ENCODE assay signal across 1 cellular context in the genomic region with DNA sequence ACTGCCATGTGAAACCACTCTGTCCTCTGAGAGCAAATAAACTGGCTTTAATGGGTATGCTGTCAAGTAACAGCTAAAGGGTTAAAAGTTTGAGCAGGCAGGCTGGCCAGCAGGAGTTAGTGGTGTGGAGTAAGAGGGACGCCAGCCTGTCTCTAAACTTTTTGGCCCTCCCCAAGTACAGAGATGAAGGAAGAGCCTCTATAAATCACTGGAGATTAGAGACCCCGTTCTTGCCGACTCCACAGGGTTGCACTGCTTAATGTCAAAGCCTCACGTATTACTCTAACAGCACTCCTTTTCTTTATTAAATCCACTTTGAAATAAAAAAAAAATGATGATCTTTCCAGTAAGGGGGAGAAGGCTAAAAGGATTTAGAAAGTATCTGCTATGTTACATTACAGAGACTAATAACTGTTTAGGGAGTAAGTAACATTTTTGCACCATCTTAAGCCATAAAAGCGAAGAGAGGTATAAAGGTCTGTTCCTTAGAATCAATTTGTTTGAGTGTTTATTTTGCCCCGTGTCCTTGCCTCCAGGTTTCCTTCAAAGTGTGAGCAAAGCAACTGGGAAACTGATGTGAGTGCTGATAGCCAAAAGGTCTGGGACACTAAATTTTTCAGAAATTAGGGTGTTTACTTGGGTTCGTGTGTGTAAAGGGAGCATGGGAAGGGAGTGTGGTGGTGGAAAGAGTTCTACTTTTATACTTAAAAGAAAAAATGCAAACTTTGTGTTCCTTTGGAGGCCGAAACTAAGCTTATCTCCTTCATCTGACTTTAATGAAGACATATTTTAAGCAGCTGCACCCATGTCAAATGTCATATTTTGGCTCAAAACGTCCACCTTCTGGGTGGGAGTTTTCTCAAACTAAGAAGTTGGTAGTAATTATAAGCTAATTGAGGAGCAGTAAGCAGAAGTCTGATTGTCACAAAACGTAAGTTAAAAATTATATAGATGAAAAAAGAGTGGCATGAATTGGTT.
TF ChIP-seq lines count a peak whose summit lies in the region.

No MANE protein-coding gene starts in this region.

TF ChIP-seq in A549, 52 proteins besides CTCF, POLR2A, EP300 and RAD21:
- TF ChIP-seq EHMT2 (IDR thresholded peaks at IDR 0.05; ENCODE audit: low read depth) (no peak), ATOH8 (CRISPR knock-in tag; IDR thresholded peaks at IDR 0.05; ENCODE audit: low read depth) (no peak), FOSL2 (IDR thresholded peaks at IDR 0.05) (no peak), FOSL2 (CRISPR knock-in tag; IDR thresholded peaks at IDR 0.05) (no peak), TFCP2L1 (CRISPR knock-in tag; IDR thresholded peaks at IDR 0.05) (no peak), SREBF2 (IDR thresholded peaks at IDR 0.05) (no peak), ZC3H11A (IDR thresholded peaks at IDR 0.05) (no peak), ZFP36 (IDR thresholded peaks at IDR 0.05; ENCODE audit: borderline replicate concordance, partially characterized antibody) (no peak), CEBPB (IDR thresholded peaks at IDR 0.05) (no peak), POLR2AphosphoS2 (conservative IDR thresholded peaks at IDR 0.05; ENCODE audit: low read length) (no peak), NR3C1 (IDR thresholded peaks at IDR 0.05) (no peak), CBX2 (IDR thresholded peaks at IDR 0.05; ENCODE audit: borderline replicate concordance, low read depth) (no peak), PHF8 (IDR thresholded peaks at IDR 0.05; ENCODE audit: borderline replicate concordance, low read depth) (no peak), JUNB (IDR thresholded peaks at IDR 0.05) (no peak), ZSCAN20 (CRISPR knock-in tag; IDR thresholded peaks at IDR 0.05) (no peak), FOSB (CRISPR knock-in tag; IDR thresholded peaks at IDR 0.05) (no peak)
- TF ChIP-seq, protein P1, sequence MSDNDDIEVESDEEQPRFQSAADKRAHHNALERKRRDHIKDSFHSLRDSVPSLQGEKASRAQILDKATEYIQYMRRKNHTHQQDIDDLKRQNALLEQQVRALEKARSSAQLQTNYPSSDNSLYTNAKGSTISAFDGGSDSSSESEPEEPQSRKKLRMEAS (IDR thresholded peaks at IDR 0.05): no peak
- TF ChIP-seq, protein P2, sequence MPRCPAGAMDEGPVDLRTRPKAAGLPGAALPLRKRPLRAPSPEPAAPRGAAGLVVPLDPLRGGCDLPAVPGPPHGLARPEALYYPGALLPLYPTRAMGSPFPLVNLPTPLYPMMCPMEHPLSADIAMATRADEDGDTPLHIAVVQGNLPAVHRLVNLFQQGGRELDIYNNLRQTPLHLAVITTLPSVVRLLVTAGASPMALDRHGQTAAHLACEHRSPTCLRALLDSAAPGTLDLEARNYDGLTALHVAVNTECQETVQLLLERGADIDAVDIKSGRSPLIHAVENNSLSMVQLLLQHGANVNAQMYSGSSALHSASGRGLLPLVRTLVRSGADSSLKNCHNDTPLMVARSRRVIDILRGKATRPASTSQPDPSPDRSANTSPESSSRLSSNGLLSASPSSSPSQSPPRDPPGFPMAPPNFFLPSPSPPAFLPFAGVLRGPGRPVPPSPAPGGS (IDR thresholded peaks at IDR 0.05): no peak
